18 cellular contexts compared by ENCODE assay signal in genomic region chr4:8308144-8308543, GRCh38. TPM values are rescaled to one million over a fixed set of nuclear protein-coding genes. Genes with fewer than 3 reads are reported as not detected.
A peak's percentile ranks its signal among the peaks of the same experiment; 100 is the strongest.
DNase-seq lines count a peak whose midpoint lies in the region; ATAC-seq, FAIRE-seq and TF ChIP-seq lines count a peak whose summit lies in the region.
"Had no signal": no experiment of that assay in that cellular context is flagged by ENCODE, and none has a peak within 500 bp of the region (broad histone marks: within the 10 kb centered on the region; RNA-seq: fewer than 3 reads in every experiment).

No MANE protein-coding gene starts in this region.

- H2BK12ac ChIP-seq in H1 (ENCODE audit: low read depth, low read length), result no peak overlapping the region

- no peak for TF ChIP-seq RAD21 in H1 (IDR thresholded peaks at IDR 0.05 in 1 of 2, conservative IDR thresholded peaks at IDR 0.05 in 1 of 2; ENCODE audit: low read depth in 2 of 2, low read length in 2 of 2)

- H3K23ac ChIP-seq in H1 (ENCODE audit: insufficient read length), result no peak overlapping the region

- TF ChIP-seq CTCF in BE2C (IDR thresholded peaks at IDR 0.05; ENCODE audit: low read depth, low read length) (no peak), H1 (IDR thresholded peaks at IDR 0.05; ENCODE audit: control extremely low read depth in 1 of 3, insufficient read depth in 1 of 3, low read depth in 1 of 3, low read length in 3 of 3) (no peak)

- no peak for TF ChIP-seq EP300 in H1 (IDR thresholded peaks at IDR 0.05; ENCODE audit: borderline replicate concordance in 1 of 2, low read depth in 2 of 2, low read length in 2 of 2)

- no peak overlapping the region for H2BK15ac ChIP-seq in H1 (ENCODE audit: low read length)

- no peak overlapping the region for H4K91ac ChIP-seq in H1 (replicated peaks; ENCODE audit: insufficient read length, low read length)

- H2BK5ac ChIP-seq in H1 (ENCODE audit: low read depth, low read length), result no peak overlapping the region

- WGBS in H1 (ENCODE audit: extremely low coverage in 1 of 2, insufficient coverage in 1 of 2, insufficient read length in 1 of 2, insufficient replicate concordance in 2 of 2, low coverage in 1 of 2, low lambda C conversion rate in 2 of 2, missing lambda C conversion rate in 1 of 2), 2 experiments, result 93% methylated on average over 9 of the region's 9 CpGs; no CpG with 5 or more reads in 1 of the 2 experiments

- peak overlapping the region; percentile 35; the same call in 1 of the 2 replicates for H4K8ac ChIP-seq in H1 (ENCODE audit: extremely low read depth, insufficient read depth, low read length)

- no peak overlapping the region for H3K14ac ChIP-seq in H1 (ENCODE audit: insufficient read length)

- no peak overlapping the region for H2BK120ac ChIP-seq in H1 (replicated peaks; ENCODE audit: low read depth, low read length)

- no peak overlapping the region for H2AFZ ChIP-seq in H1 (ENCODE audit: low read length)

- H2AK5ac ChIP-seq in H1 (ENCODE audit: low read depth, low read length), result no peak overlapping the region

- POLR2A ChIA-PET in H1 (lab: Charles Lee; ENCODE audit: partially characterized antibody), result no interaction called here

- H3K4me1 ChIP-seq in BE2C (peaks cover 6% of the 10 kb centered on the region), H1 (replicated peaks in 1 of 4; ENCODE audit: control insufficient read depth in 3 of 4, insufficient read depth in 4 of 4, low read length in 3 of 4) (peaks cover 0 to 9% (median 6%) of the 10 kb centered on the region in 4 experiments; a peak in 4 of 7 replicates)

- H3K4me3 ChIP-seq in BE2C (ENCODE audit: low read depth, low read length) (no peak overlapping the region), H1 (ENCODE audit: extremely low read depth in 1 of 4, insufficient read depth in 2 of 4, low read depth in 3 of 4, low read length in 4 of 4) (no peak overlapping the region)
- H3K4me3 ChIP-seq: BLaER1 treated with 17β-estradiol and CSF1 and Interleukin-3, amounts not matched to agents 10 nM and 100 nM had no signal

- H3K79me2 ChIP-seq in H1 (ENCODE audit: control insufficient read depth in 1 of 2, insufficient read depth in 2 of 2, low read length in 2 of 2), result no peaks in the 10 kb centered on the region

- no peaks in the 10 kb centered on the region for H3K27me3 ChIP-seq in BE2C
- H3K27me3 ChIP-seq in H1 (replicated peaks in 1 of 4; ENCODE audit: control insufficient read depth in 3 of 4, extremely low read depth in 1 of 4, insufficient read depth in 3 of 4, low read length in 3 of 4), result peaks cover 0 to 4% (median 0%) of the 10 kb centered on the region in 4 experiments; a peak in 3 of 7 replicates

- H3K4ac ChIP-seq in H1 (replicated peaks; ENCODE audit: insufficient read length, low read depth, low read length), result no peak overlapping the region

- H4K5ac ChIP-seq in H1 (ENCODE audit: insufficient read length, low read depth, low read length), result no peak overlapping the region

- DNase-seq in NCI-H82 (lab: John Stamatoyannopoulos, UW) (peak; percentile 7), NCI-H82 treated with DMSO at 0.1 percent for 48 hours (lab: John Stamatoyannopoulos, UW; ENCODE audit: unreplicated experiment) (no peak), BE2C (peak; percentile 4), H1 (ENCODE audit: low read depth in 1 of 2, low spot score in 2 of 2) (no peak), sciatic nerve (ENCODE audit: low spot score) (peak; percentile 48), GM12891 (ENCODE audit: insufficient read length, low spot score) (no peak)
- no peak for DNase-seq in activated CD4-positive, CD25-positive, alpha-beta regulatory T cell treated with anti-CD3 and anti-CD28 coated beads, Interleukin-2, amount 50 U/mL, for 72 hours
- DNase-seq: DMS 273 treated with DMSO at 0.1 percent for 48 hours, H7, KG1, NCI-H1048, NCI-H2107, NCI-H69 had no signal

- no peak for TF ChIP-seq POLR2A in H1 (IDR thresholded peaks at IDR 0.05; ENCODE audit: control extremely low read depth in 1 of 2, low read depth in 2 of 2, low read length in 2 of 2)
- TF ChIP-seq POLR2A in GM12891 (IDR thresholded peaks at IDR 0.05; ENCODE audit: low read depth, low read length), result no peak

- intact Hi-C loops in sciatic nerve (cut with DNase I), result no loop called here

- no peak overlapping the region; a peak in 1 of 7 replicates for H3K9ac ChIP-seq in H1 (replicated peaks in 1 of 4; ENCODE audit: extremely low read depth in 1 of 4, low read depth in 3 of 4, low read length in 3 of 4)

- H3K36me3 ChIP-seq in BE2C (no peaks in the 10 kb centered on the region), H1 (ENCODE audit: control insufficient read depth in 2 of 4, insufficient read depth in 4 of 4, low read length in 3 of 4) (no peaks in the 10 kb centered on the region)

- no peaks in the 10 kb centered on the region for H3K79me1 ChIP-seq in H1 (ENCODE audit: low read depth, low read length)

- no peak overlapping the region for H3K27ac ChIP-seq in H1 (ENCODE audit: low read depth, low read length)
- H3K27ac ChIP-seq: 22Rv1, HL-60 had no signal

- CTCF ChIA-PET in H1 (lab: Charles Lee; ENCODE audit: partially characterized antibody), result interaction anchor here (1.1 to 4.3 kb wide), 4 partner anchors 10 to 41 kb away, joined by 4 to 43 read pairs (median 5); no protein-coding TSS in a partner anchor

- no peak overlapping the region for H3K18ac ChIP-seq in H1 (ENCODE audit: extremely low read depth, low read length)

- ATAC-seq in sciatic nerve (no peak), GM18909 (IDR thresholded peaks at IDR 0.05; ENCODE audit: poor library complexity, unreplicated experiment) (no peak)
- ATAC-seq: Panc1 had no signal

- no peak overlapping the region for H2BK20ac ChIP-seq in H1 (ENCODE audit: low read length)

- H3K9me3 ChIP-seq in BE2C (no peaks in the 10 kb centered on the region), H1 (ENCODE audit: insufficient read depth in 2 of 2, low read depth in 1 of 2, low read length in 1 of 2) (no peaks in the 10 kb centered on the region; a peak in 2 of 4 replicates)

- FAIRE-seq in H1 (lab: Jason Lieb, UNC), result no peak
- FAIRE-seq in GM12891 (lab: Jason Lieb, UNC), result no peak

- peaks cover 2% of the 10 kb centered on the region; the same call in 1 of the 2 replicates for H3K23me2 ChIP-seq in H1 (ENCODE audit: low read depth, low read length)

- no peak overlapping the region for H3K56ac ChIP-seq in H1 (replicated peaks; ENCODE audit: insufficient read length, low read depth, low read length)

- no peaks in the 10 kb centered on the region for H4K20me1 ChIP-seq in H1 (replicated peaks in 1 of 2; ENCODE audit: control insufficient read depth in 1 of 2, insufficient read depth in 2 of 2, low read length in 2 of 2)

- no peak overlapping the region for H3K4me2 ChIP-seq in H1 (ENCODE audit: insufficient read depth in 1 of 2, low read depth in 2 of 2, low read length in 2 of 2)

TF ChIP-seq in H1, 55 proteins besides CTCF, POLR2A, EP300 and RAD21:
- TF ChIP-seq SIX5 (IDR thresholded peaks at IDR 0.05; ENCODE audit: low read depth, low read length) (no peak), CREB1 (IDR thresholded peaks at IDR 0.05) (no peak), CHD1 (IDR thresholded peaks at IDR 0.05; ENCODE audit: low read depth, low read length) (no peak), TCF12 (IDR thresholded peaks at IDR 0.05; ENCODE audit: low read depth, low read length) (no peak), MAFK (IDR thresholded peaks at IDR 0.05; ENCODE audit: low read depth, low read length) (no peak), POLR2AphosphoS5 (IDR thresholded peaks at IDR 0.05; ENCODE audit: low read depth, low read length) (no peak), JUND (IDR thresholded peaks at IDR 0.05; ENCODE audit: low read length) (no peak), TAF1 (IDR thresholded peaks at IDR 0.05; ENCODE audit: low read depth, low read length) (no peak), KDM1A (IDR thresholded peaks at IDR 0.05; ENCODE audit: borderline replicate concordance, low read length) (no peak), SAP30 (IDR thresholded peaks at IDR 0.05; ENCODE audit: insufficient read depth, insufficient replicate concordance, low read length) (no peak)

TF ChIP-seq in GM12891, 5 proteins besides CTCF, POLR2A, EP300 and RAD21:
- TF ChIP-seq POLR2AphosphoS5 (IDR thresholded peaks at IDR 0.05; ENCODE audit: low read depth, low read length) (no peak), SPI1 (IDR thresholded peaks at IDR 0.05; ENCODE audit: low read depth, low read length) (no peak), POU2F2 (IDR thresholded peaks at IDR 0.05; ENCODE audit: low read depth, low read length) (no peak), PAX5 (IDR thresholded peaks at IDR 0.05; ENCODE audit: insufficient read depth, low read length, severe bottlenecking) (no peak), TAF1 (IDR thresholded peaks at IDR 0.05; ENCODE audit: low read depth, low read length) (no peak)

RNA-seq across cellular contexts. Expression of gene HTRA3, which starts 38.6 kb away (rescaled TPM):
- not detected for polyA plus RNA-seq in BE2C (2012; ENCODE audit: insufficient read depth, insufficient read length, low read depth)
- total RNA-seq in H1 (2021; fragmentation: NEBNext Ultra II Directional; extraction: Animal tissue kit (Norgen Biotek cat#: 25700)), result 2.9 and 3.2 TPM in 2 replicates
- polyA plus RNA-seq in H1 (2011; rRNA removed), result 4.5 and 5.8 TPM in 2 replicates
- polyA plus RNA-seq in H1 (2011; cell fraction: cytosol; rRNA removed), result 3.3 TPM
- polyA plus RNA-seq in H1 (2011; cell fraction: nucleus; rRNA removed), result 3.1 TPM
- polyA plus RNA-seq in H1 (2012, experiment 1 of 2), result 2.8 to 5.6 TPM (median 4.0 TPM) in 4 replicates
- polyA plus RNA-seq in H1 (2012, experiment 2 of 2), result 3.3 TPM
- polyA plus RNA-seq in H1 (2013, experiment 1 of 2), result 3.4 TPM
- polyA plus RNA-seq in H1 (2013, experiment 2 of 2), result 3.3 TPM
- 1.1 and 1.2 TPM in 2 replicates for polyA minus RNA-seq in H1 (2011; rRNA and poly(A)+ RNA removed)
- polyA minus RNA-seq in H1 (2011; cell fraction: cytosol; rRNA and poly(A)+ RNA removed), result 1.2 TPM
- polyA minus RNA-seq in H1 (2011; cell fraction: nucleus; rRNA and poly(A)+ RNA removed), result 1.3 TPM
- 23.7 TPM for total RNA-seq in sciatic nerve
- 0.06 TPM for polyA plus RNA-seq in GM12891 (2012; ENCODE audit: low read depth, missing spikeins)

Comparison
In these comparisons a context has a peak if more than half of its experiments do, and no peak if none do; other contexts are left out.
1. DNase-seq: peak in NCI-H82 (single experiment), BE2C (single experiment) and sciatic nerve (single experiment); none in NCI-H82 treated with DMSO at 0.1 percent for 48 hours (single experiment), H1 (0 of 2), activated CD4-positive, CD25-positive, alpha-beta regulatory T cell treated with anti-CD3 and anti-CD28 coated beads, Interleukin-2, amount 50 U/mL, for 72 hours (single experiment) and GM12891 (single experiment).